Comparison of ENCODE assay signal across 8 cellular contexts in the genomic region with DNA sequence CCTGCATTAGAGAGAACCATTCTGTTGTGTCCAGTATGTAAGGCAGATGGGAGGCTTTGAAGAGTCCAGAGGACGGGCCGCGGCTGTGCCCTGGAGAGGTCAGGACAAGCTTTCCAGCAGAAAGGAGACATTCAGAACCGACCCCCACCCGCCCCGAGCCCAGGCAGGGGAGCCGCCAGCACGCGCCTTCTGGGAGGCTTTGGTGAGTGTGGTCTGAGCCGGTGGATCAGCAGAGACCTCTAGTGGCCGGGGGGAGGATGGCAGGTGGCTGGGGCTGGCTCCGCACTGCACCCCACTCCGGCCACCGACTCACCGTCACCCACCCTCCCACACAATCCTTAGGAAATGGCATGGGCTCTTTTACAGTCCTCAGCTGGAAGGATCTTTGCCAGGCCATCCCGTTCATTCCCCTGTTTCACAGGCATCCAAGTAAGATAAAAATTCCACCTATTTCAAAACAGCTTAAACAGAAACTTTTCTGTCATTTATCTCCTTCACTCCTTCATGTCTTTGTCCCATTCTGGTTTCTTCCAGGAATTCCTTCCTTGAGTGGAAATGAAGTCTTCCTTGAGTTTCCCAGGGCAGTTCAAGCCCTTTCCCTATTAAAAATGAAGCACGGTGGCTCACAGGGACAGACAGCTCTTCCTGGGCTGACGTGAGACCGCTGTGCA.
DNase-seq lines count a peak whose midpoint lies in the region; ATAC-seq and TF ChIP-seq lines count a peak whose summit lies in the region.

No MANE protein-coding gene starts in this region.

- in situ Hi-C loops in ACHN (cut with HindIII; ENCODE audit: low pct_ligation_motif_present, low pct_unique_long_range_greater_than_20kb, low sequenced_read_pairs): no loop called here

- H3K9me3 ChIP-seq in stomach smooth muscle (ENCODE audit: control insufficient read depth in 2 of 2, low read length in 2 of 2): no peaks in the 10 kb centered on the region

- peaks cover 5% of the 10 kb centered on the region for H3K4me1 Mint-ChIP-seq in activated T-cell treated with anti-CD3 and anti-CD28 coated beads, Interleukin-2, amount 50 U/mL, for 4 hours (ENCODE audit: low read depth)
- H3K4me1 Mint-ChIP-seq in neural crest cell: peaks cover 36% of the 10 kb centered on the region

- TF ChIP-seq CTCF in neural crest cell (conservative IDR thresholded peaks at IDR 0.05): peak; percentile 96

- no peak overlapping the region for H3K27ac ChIP-seq in stomach smooth muscle (ENCODE audit: low read length)

- H3K4me3 ChIP-seq in stomach smooth muscle (ENCODE audit: low read length in 2 of 2): peak overlapping the region; percentile 37 to 55

- ATAC-seq in GM18868 (IDR thresholded peaks at IDR 0.05; ENCODE audit: unreplicated experiment): peak; percentile 89
- ATAC-seq in HG03159 (IDR thresholded peaks at IDR 0.05; ENCODE audit: unreplicated experiment): peak; percentile 88
- peak; percentile 93 for ATAC-seq in activated T-cell treated with anti-CD3 and anti-CD28 coated beads, Interleukin-2, amount 50 U/mL, for 4 hours

- H3K27ac Mint-ChIP-seq in neural crest cell (ENCODE audit: unreplicated experiment): no peak overlapping the region

- H3K27me3 Mint-ChIP-seq in activated T-cell treated with anti-CD3 and anti-CD28 coated beads, Interleukin-2, amount 50 U/mL, for 4 hours (ENCODE audit: low read depth): peaks cover 54% of the 10 kb centered on the region
- peaks cover 17% of the 10 kb centered on the region for H3K27me3 Mint-ChIP-seq in neural crest cell (ENCODE audit: low read depth)

- H3K36me3 Mint-ChIP-seq in activated T-cell treated with anti-CD3 and anti-CD28 coated beads, Interleukin-2, amount 50 U/mL, for 4 hours (ENCODE audit: insufficient read depth): no peaks in the 10 kb centered on the region
- H3K36me3 Mint-ChIP-seq in neural crest cell (ENCODE audit: low read depth): peaks cover 2% of the 10 kb centered on the region

- peak; percentile 37 for DNase-seq in ACHN
- DNase-seq in OCI-M1 (lab: John Stamatoyannopoulos, UW): peak; percentile 74
- peak; percentile 64 for DNase-seq in activated T-cell treated with anti-CD3 and anti-CD28 coated beads, Interleukin-2, amount 50 U/mL, for 4 hours
- peak; percentile 34 for DNase-seq in fibroblast of gingiva (ENCODE audit: low read depth)
- DNase-seq in neural crest cell (ENCODE audit: low read depth, low spot score): peak; percentile 88

- H3K9me3 Mint-ChIP-seq in activated T-cell treated with anti-CD3 and anti-CD28 coated beads, Interleukin-2, amount 50 U/mL, for 4 hours: no peaks in the 10 kb centered on the region
- no peaks in the 10 kb centered on the region for H3K9me3 Mint-ChIP-seq in neural crest cell

- peaks cover 0 to 2% of the 10 kb centered on the region in 2 donors for H3K27me3 ChIP-seq in stomach smooth muscle (ENCODE audit: control insufficient read depth in 1 of 2, insufficient read depth in 2 of 2, low read length in 2 of 2)

- peaks cover 12% of the 10 kb centered on the region for H3K4me1 ChIP-seq in stomach smooth muscle (ENCODE audit: control insufficient read depth, insufficient read depth, low read length)

- peak overlapping the region; percentile 20 to 29 for H3K9ac ChIP-seq in stomach smooth muscle (ENCODE audit: low read length in 2 of 2)

- peaks cover 0 to 2% of the 10 kb centered on the region in 2 donors for H3K36me3 ChIP-seq in stomach smooth muscle (ENCODE audit: control insufficient read depth in 2 of 2, insufficient read depth in 2 of 2, low read length in 2 of 2)

- H3K4me3 Mint-ChIP-seq in activated T-cell treated with anti-CD3 and anti-CD28 coated beads, Interleukin-2, amount 50 U/mL, for 4 hours: no peak overlapping the region
- H3K4me3 Mint-ChIP-seq in neural crest cell: peak overlapping the region; percentile 41

Comparison
In these comparisons a context has a peak if more than half of its experiments do, and no peak if none do; other contexts are left out.
1. DNase-seq: peak in every context shown above with its lines; median percentile 88 in neural crest cell; 74 in OCI-M1; 64 in activated T-cell treated with anti-CD3 and anti-CD28 coated beads, Interleukin-2, amount 50 U/mL, for 4 hours; 37 in ACHN; 34 in fibroblast of gingiva.